ENCODE assay signal across 21 cellular contexts in genomic region chr12:7756993-7757392, GRCh38. TPM values are rescaled to one million over a fixed set of nuclear protein-coding genes. Genes with fewer than 3 reads are reported as not detected.
DNase-seq lines count a peak whose midpoint lies in the region; ATAC-seq and TF ChIP-seq lines count a peak whose summit lies in the region.
"Had no signal": no experiment of that assay in that cellular context is flagged by ENCODE, and none has a peak within 500 bp of the region (broad histone marks: within the 10 kb centered on the region; RNA-seq: fewer than 3 reads in every experiment).

No MANE protein-coding gene starts in this region.

- 83% methylated on average over 2 of the region's 2 CpGs; no CpG with 5 or more reads in 1 of the 2 experiments for WGBS in endodermal cell (ENCODE audit: insufficient coverage in 1 of 2, insufficient read length in 1 of 2), 2 experiments

- H2AFZ ChIP-seq in GM23338: no peak overlapping the region

- H3K27ac Mint-ChIP-seq in GM23338 (no peak overlapping the region), WTC11 (peak overlapping the region; percentile 95), endodermal cell (peak overlapping the region; percentile 4)
- H3K27ac Mint-ChIP-seq in activated CD8-positive, alpha-beta memory T cell treated with anti-CD3 and anti-CD28 coated beads, Interleukin-2, amount 10 ng/mL, durations not matched to agents 7 days and 5 days: no peak overlapping the region
- H3K27ac Mint-ChIP-seq: CD4-positive, CD25-positive, alpha-beta regulatory T cell; CD8-positive, alpha-beta memory T cell had no signal

- POLR2A ChIA-PET in WTC11 (lab: Charles Lee): no interaction called here

- H3K36me3 Mint-ChIP-seq in GM23338 (ENCODE audit: low read depth) (no peaks in the 10 kb centered on the region; the same call in 1 of the 3 replicates), WTC11 (peaks cover 3% of the 10 kb centered on the region; the same call in 1 of the 2 replicates), endodermal cell (ENCODE audit: low read depth) (no peaks in the 10 kb centered on the region)
- H3K36me3 Mint-ChIP-seq in activated CD8-positive, alpha-beta memory T cell treated with anti-CD3 and anti-CD28 coated beads, Interleukin-2, amount 10 ng/mL, durations not matched to agents 7 days and 5 days: peaks cover 1% of the 10 kb centered on the region
- H3K36me3 Mint-ChIP-seq: CD4-positive, CD25-positive, alpha-beta regulatory T cell; CD8-positive, alpha-beta memory T cell had no signal

- CTCF ChIA-PET in WTC11 (lab: Charles Lee): no interaction called here
- CTCF ChIA-PET in activated CD8-positive, alpha-beta memory T cell treated with anti-CD3 and anti-CD28 coated beads, Interleukin-2, amount 10 ng/mL, durations not matched to agents 7 days and 5 days (lab: Charles Lee): interaction anchor here (1.4 kb wide), 1 partner anchor 50 kb away, joined by 3 read pairs; no protein-coding TSS in a partner anchor

- H3K4me3 ChIP-seq in GM23338 (no peak overlapping the region), endodermal cell (ENCODE audit: low read length) (no peak overlapping the region), lower lobe of right lung (no peak overlapping the region)
- H3K4me3 ChIP-seq: HAP-1, K562 had no signal

- ATAC-seq in GM23338 (no peak), WTC11 (no peak), lower lobe of right lung (no peak)
- no peak for ATAC-seq in activated CD8-positive, alpha-beta memory T cell treated with anti-CD3 and anti-CD28 coated beads, Interleukin-2, amount 10 ng/mL, durations not matched to agents 7 days and 5 days
- ATAC-seq: K562 had no signal

- H3K4me1 ChIP-seq in GM23338 (ENCODE audit: insufficient read depth): peaks cover 30% of the 10 kb centered on the region
- no peaks in the 10 kb centered on the region for H3K4me1 ChIP-seq in endodermal cell (ENCODE audit: control insufficient read depth, insufficient read depth, low read length)
- H3K4me1 ChIP-seq in lower lobe of right lung: no peaks in the 10 kb centered on the region
- H3K4me1 ChIP-seq: BE2C had no signal

- H3K4me2 ChIP-seq in GM23338: no peak overlapping the region

- H3K27me3 Mint-ChIP-seq in GM23338 (ENCODE audit: insufficient read depth, low read depth, poor library complexity): peaks cover 9% of the 10 kb centered on the region
- H3K27me3 Mint-ChIP-seq in WTC11 (ENCODE audit: low read depth): no peaks in the 10 kb centered on the region
- no peaks in the 10 kb centered on the region for H3K27me3 Mint-ChIP-seq in endodermal cell (ENCODE audit: insufficient read depth)
- H3K27me3 Mint-ChIP-seq in activated CD8-positive, alpha-beta memory T cell treated with anti-CD3 and anti-CD28 coated beads, Interleukin-2, amount 10 ng/mL, durations not matched to agents 7 days and 5 days: peaks cover 7% of the 10 kb centered on the region
- H3K27me3 Mint-ChIP-seq: CD8-positive, alpha-beta memory T cell had no signal

- no peak for TF ChIP-seq CTCF in GM23338 (conservative IDR thresholded peaks at IDR 0.05; ENCODE audit: low read depth in 2 of 2)
- TF ChIP-seq CTCF in WTC11 (IDR thresholded peaks at IDR 0.05): no peak
- no peak for TF ChIP-seq CTCF in endodermal cell (conservative IDR thresholded peaks at IDR 0.05)
- TF ChIP-seq CTCF in lower lobe of right lung (IDR thresholded peaks at IDR 0.05): no peak

- H3K4me1 Mint-ChIP-seq in GM23338 (peaks cover 20% of the 10 kb centered on the region), WTC11 (peaks cover 32% of the 10 kb centered on the region), endodermal cell (peaks cover 21% of the 10 kb centered on the region)
- peaks cover 14% of the 10 kb centered on the region for H3K4me1 Mint-ChIP-seq in activated CD8-positive, alpha-beta memory T cell treated with anti-CD3 and anti-CD28 coated beads, Interleukin-2, amount 10 ng/mL, durations not matched to agents 7 days and 5 days
- H3K4me1 Mint-ChIP-seq: CD4-positive, CD25-positive, alpha-beta regulatory T cell had no signal

- H3K79me2 ChIP-seq in GM23338 (replicated peaks; ENCODE audit: insufficient read depth): no peaks in the 10 kb centered on the region

- H3K9me3 Mint-ChIP-seq in GM23338: peaks cover 4% of the 10 kb centered on the region; the same call in 1 of the 3 replicates
- H3K9me3 Mint-ChIP-seq in WTC11: no peaks in the 10 kb centered on the region
- H3K9me3 Mint-ChIP-seq in endodermal cell: peaks cover 9% of the 10 kb centered on the region
- H3K9me3 Mint-ChIP-seq in activated CD8-positive, alpha-beta memory T cell treated with anti-CD3 and anti-CD28 coated beads, Interleukin-2, amount 10 ng/mL, durations not matched to agents 7 days and 5 days (ENCODE audit: low read depth): no peaks in the 10 kb centered on the region
- H3K9me3 Mint-ChIP-seq: CD4-positive, CD25-positive, alpha-beta regulatory T cell had no signal

- peaks cover 11% of the 10 kb centered on the region; the same call in 1 of the 2 replicates for H3F3A ChIP-seq in GM23338 (replicated peaks; ENCODE audit: low read depth)

- H3K4me3 Mint-ChIP-seq in GM23338 (no peak overlapping the region), WTC11 (no peak overlapping the region), endodermal cell (no peak overlapping the region)
- no peak overlapping the region for H3K4me3 Mint-ChIP-seq in activated CD8-positive, alpha-beta memory T cell treated with anti-CD3 and anti-CD28 coated beads, Interleukin-2, amount 10 ng/mL, durations not matched to agents 7 days and 5 days
- H3K4me3 Mint-ChIP-seq: CD4-positive, CD25-positive, alpha-beta regulatory T cell; CD8-positive, alpha-beta memory T cell had no signal

- H3K36me3 ChIP-seq in GM23338 (ENCODE audit: insufficient read depth) (no peaks in the 10 kb centered on the region), endodermal cell (ENCODE audit: control insufficient read depth, insufficient read depth, low read length) (no peaks in the 10 kb centered on the region), lower lobe of right lung (no peaks in the 10 kb centered on the region)
- H3K36me3 ChIP-seq: BE2C, HAP-1 had no signal

- no peaks in the 10 kb centered on the region for H3K9me2 ChIP-seq in GM23338 (ENCODE audit: insufficient read depth)

- no peaks in the 10 kb centered on the region for H3K9me3 ChIP-seq in endodermal cell (ENCODE audit: control insufficient read depth, low read length)
- no peaks in the 10 kb centered on the region for H3K9me3 ChIP-seq in lower lobe of right lung
- H3K9me3 ChIP-seq: BE2C, HAP-1 had no signal

- H3K9ac ChIP-seq in endodermal cell (ENCODE audit: extremely low read depth, low read length, poor library complexity, severe bottlenecking): no peak overlapping the region

- H3K27me3 ChIP-seq in GM23338 (ENCODE audit: insufficient read depth): no peaks in the 10 kb centered on the region
- no peaks in the 10 kb centered on the region for H3K27me3 ChIP-seq in endodermal cell (ENCODE audit: control insufficient read depth, insufficient read depth, low read length, poor library complexity, severe bottlenecking)
- no peaks in the 10 kb centered on the region for H3K27me3 ChIP-seq in lower lobe of right lung (ENCODE audit: low read depth)
- H3K27me3 ChIP-seq: BE2C had no signal

- H3K27ac ChIP-seq in GM23338 (ENCODE audit: low read depth) (peak overlapping the region; percentile 92; the same call in 1 of the 2 replicates), endodermal cell (ENCODE audit: low read depth, low read length) (no peak overlapping the region), lower lobe of right lung (no peak overlapping the region)
- H3K27ac ChIP-seq: HL-60 had no signal

- intact Hi-C loops in lower lobe of right lung (cut with DNase I): no loop called here

- peak; percentile 24 for DNase-seq in GM23338 (ENCODE audit: low spot score)
- peak; percentile 7 for DNase-seq in NCI-H226
- no peak for DNase-seq in WTC11 (ENCODE audit: low spot score)
- DNase-seq in endodermal cell: no peak
- no peak for DNase-seq in stimulated activated CD4-positive, alpha-beta T cell treated with anti-CD3 and anti-CD28 coated beads, Interleukin-2, amount 100 ng/mL, for 48 hours
- no peak for DNase-seq in lower lobe of right lung
- no peak for DNase-seq in activated CD8-positive, alpha-beta memory T cell treated with anti-CD3 and anti-CD28 coated beads, Interleukin-2, amount 10 ng/mL, durations not matched to agents 7 days and 5 days
- DNase-seq in NCI-H1092 treated with DMSO at 0.1 percent for 48 hours (lab: John Stamatoyannopoulos, UW): no peak
- DNase-seq: BE2C; C1 segment of cervical spinal cord; CD4-positive, CD25-positive, alpha-beta regulatory T cell; CD8-positive, alpha-beta memory T cell; COR-L47; GDM1; GOT3; IMR-90 had no signal

- no peaks in the 10 kb centered on the region for H4K20me1 ChIP-seq in GM23338 (replicated peaks; ENCODE audit: insufficient read depth)

RNA-seq across cellular contexts. Expression of gene NANOGNB, which starts 8.0 kb away (rescaled TPM):
- total RNA-seq in GM23338 (2014; rRNA removed; shearing (Covaris generic)): not detected in 2 replicates
- not detected in 2 replicates for polyA plus RNA-seq in GM23338 (2016; fragmentation: Nextera tagmentation; extraction: Ambion mirVana)
- total RNA-seq in WTC11 (2021) (not detected in 3 replicates), endodermal cell (not detected), lower lobe of right lung (not detected)
- polyA plus RNA-seq in endodermal cell (2013, experiment 1 of 2): not detected
- not detected for polyA plus RNA-seq in endodermal cell (2013, experiment 2 of 2)
- total RNA-seq in activated CD8-positive, alpha-beta memory T cell treated with anti-CD3 and anti-CD28 coated beads, Interleukin-2, amount 10 ng/mL, durations not matched to agents 7 days and 5 days: not detected
- total RNA-seq: A172; CD4-positive, CD25-positive, alpha-beta regulatory T cell; CD8-positive, alpha-beta memory T cell; HT1080; IMR-90; K562 had no signal
- polyA plus RNA-seq: CD4-positive, CD25-positive, alpha-beta regulatory T cell; CD8-positive, alpha-beta memory T cell; IMR-90; K562 had no signal

RNA-seq across cellular contexts. Expression of gene CLEC4C, which starts 9.8 kb away (rescaled TPM):
- not detected in 2 replicates for total RNA-seq in GM23338 (2014; rRNA removed; shearing (Covaris generic))
- polyA plus RNA-seq in GM23338 (2016; fragmentation: Nextera tagmentation; extraction: Ambion mirVana): not detected in 2 replicates
- total RNA-seq in WTC11 (2021): 0.50 TPM in 1 of 3 replicates, not detected in the others
- not detected for total RNA-seq in endodermal cell
- not detected for polyA plus RNA-seq in endodermal cell (2013, experiment 1 of 2)
- polyA plus RNA-seq in endodermal cell (2013, experiment 2 of 2): not detected
- total RNA-seq in lower lobe of right lung: not detected
- total RNA-seq in activated CD8-positive, alpha-beta memory T cell treated with anti-CD3 and anti-CD28 coated beads, Interleukin-2, amount 10 ng/mL, durations not matched to agents 7 days and 5 days: not detected
- total RNA-seq: A172; CD4-positive, CD25-positive, alpha-beta regulatory T cell; CD8-positive, alpha-beta memory T cell; HT1080; IMR-90; K562 had no signal
- polyA plus RNA-seq: CD4-positive, CD25-positive, alpha-beta regulatory T cell; CD8-positive, alpha-beta memory T cell; IMR-90; K562 had no signal

RNA-seq across cellular contexts. Expression of gene NANOG, which starts 32.2 kb away (rescaled TPM):
- total RNA-seq in GM23338 (2014; rRNA removed; shearing (Covaris generic)): 134 TPM in 2 replicates
- 42.0 and 48.5 TPM in 2 replicates for polyA plus RNA-seq in GM23338 (2016; fragmentation: Nextera tagmentation; extraction: Ambion mirVana)
- total RNA-seq in WTC11 (2021) (330 to 387 TPM (median 352 TPM) in 3 replicates), endodermal cell (10 to 100 TPM in 1 of 2 donors, 1 to 10 TPM in 1; 6.1 to 79.5 TPM), lower lobe of right lung (not detected)
- 12.9 TPM for polyA plus RNA-seq in endodermal cell (2013, experiment 1 of 2)
- 3.3 TPM for polyA plus RNA-seq in endodermal cell (2013, experiment 2 of 2)
- total RNA-seq in activated CD8-positive, alpha-beta memory T cell treated with anti-CD3 and anti-CD28 coated beads, Interleukin-2, amount 10 ng/mL, durations not matched to agents 7 days and 5 days: not detected
- total RNA-seq: A172; CD4-positive, CD25-positive, alpha-beta regulatory T cell; CD8-positive, alpha-beta memory T cell; HT1080; IMR-90 had no signal
- polyA plus RNA-seq: CD4-positive, CD25-positive, alpha-beta regulatory T cell; CD8-positive, alpha-beta memory T cell; IMR-90; K562 had no signal

RNA-seq across cellular contexts. Expression of gene DPPA3, which starts 45.8 kb away (rescaled TPM):
- total RNA-seq in GM23338 (2014; rRNA removed; shearing (Covaris generic)): 2.8 and 4.6 TPM in 2 replicates
- 5.0 and 5.4 TPM in 2 replicates for polyA plus RNA-seq in GM23338 (2016; fragmentation: Nextera tagmentation; extraction: Ambion mirVana)
- total RNA-seq in WTC11 (2021) (3.3 to 6.8 TPM (median 3.9 TPM) in 3 replicates), endodermal cell (1 to 10 TPM; 1.3 to 4.6 TPM), lower lobe of right lung (not detected)
- polyA plus RNA-seq in endodermal cell (2013, experiment 1 of 2): 1.00 TPM
- 0.50 TPM for polyA plus RNA-seq in endodermal cell (2013, experiment 2 of 2)
- total RNA-seq in activated CD8-positive, alpha-beta memory T cell treated with anti-CD3 and anti-CD28 coated beads, Interleukin-2, amount 10 ng/mL, durations not matched to agents 7 days and 5 days: not detected
- total RNA-seq: A172; CD4-positive, CD25-positive, alpha-beta regulatory T cell; CD8-positive, alpha-beta memory T cell; HT1080; IMR-90; K562 had no signal
- polyA plus RNA-seq: CD4-positive, CD25-positive, alpha-beta regulatory T cell; CD8-positive, alpha-beta memory T cell; IMR-90; K562 had no signal

Comparison
In these comparisons a context has a peak if more than half of its experiments do, and no peak if none do; other contexts are left out.
1. DNase-seq: peak in GM23338 (single experiment) and NCI-H226 (single experiment); none in WTC11 (single experiment), endodermal cell (single experiment), stimulated activated CD4-positive, alpha-beta T cell treated with anti-CD3 and anti-CD28 coated beads, Interleukin-2, amount 100 ng/mL, for 48 hours (0 of 2), lower lobe of right lung (single experiment), activated CD8-positive, alpha-beta memory T cell treated with anti-CD3 and anti-CD28 coated beads, Interleukin-2, amount 10 ng/mL, durations not matched to agents 7 days and 5 days (single experiment) and NCI-H1092 treated with DMSO at 0.1 percent for 48 hours (single experiment).
2. H3K27ac Mint-ChIP-seq: peak in WTC11 (single experiment) and endodermal cell (single experiment); none in GM23338 (single experiment) and activated CD8-positive, alpha-beta memory T cell treated with anti-CD3 and anti-CD28 coated beads, Interleukin-2, amount 10 ng/mL, durations not matched to agents 7 days and 5 days (single experiment).